ENCODE assay signal across 15 cellular contexts in the genomic region with DNA sequence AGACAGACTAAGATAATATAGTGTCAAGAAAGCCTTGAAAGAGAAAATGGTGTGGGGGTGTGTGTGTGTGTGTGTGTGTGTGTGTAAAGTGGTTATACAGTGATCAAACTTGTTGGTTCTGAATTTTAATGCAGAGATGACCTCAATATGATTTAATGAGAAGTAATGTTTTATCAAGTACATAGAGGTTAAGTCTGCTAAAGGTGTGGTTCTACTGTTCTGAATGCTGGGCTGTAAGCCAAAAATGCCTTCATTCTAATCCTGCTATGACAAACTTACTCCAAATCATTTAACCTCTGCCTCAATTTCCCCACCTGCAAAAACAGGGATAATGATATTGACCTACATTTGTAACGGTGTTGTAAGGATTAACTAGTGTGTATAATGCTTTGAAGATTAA.
DNase-seq lines count a peak whose midpoint lies in the region; TF ChIP-seq lines count a peak whose summit lies in the region.
"Had no signal": no experiment of that assay in that cellular context is flagged by ENCODE, and none has a peak within 500 bp of the region (broad histone marks: within the 10 kb centered on the region; RNA-seq: fewer than 3 reads in every experiment).

No MANE protein-coding gene starts in this region.

- no peaks in the 10 kb centered on the region for H3K36me3 ChIP-seq in neuronal stem cell (replicated peaks in 1 of 2; ENCODE audit: control insufficient read depth in 2 of 2, insufficient read depth in 2 of 2, low read length in 2 of 2)

- WGBS in neuronal stem cell (ENCODE audit: extremely low coverage in 2 of 2, insufficient read length in 2 of 2, insufficient replicate concordance in 1 of 2), 2 donors: no CpG with 5 or more reads among the region's 1 CpG

- no peak overlapping the region for H3K23ac ChIP-seq in neuronal stem cell (ENCODE audit: low read depth, low read length, poor library complexity)

- no peak overlapping the region for H4K91ac ChIP-seq in neuronal stem cell (ENCODE audit: low read depth, low read length, poor library complexity)

- no peak overlapping the region for H2BK15ac ChIP-seq in neuronal stem cell (ENCODE audit: low read length)

- no peak overlapping the region for H2BK120ac ChIP-seq in neuronal stem cell (ENCODE audit: low read depth, low read length)

- H4K8ac ChIP-seq in neuronal stem cell (ENCODE audit: low read depth, low read length): no peak overlapping the region

- H3K27ac ChIP-seq in epithelial cell of prostate (no peak overlapping the region), neuronal stem cell (replicated peaks; ENCODE audit: low read length) (no peak overlapping the region)

- no peaks in the 10 kb centered on the region for H3K27me3 ChIP-seq in neuronal stem cell (ENCODE audit: control insufficient read depth in 3 of 3, insufficient read depth in 3 of 3, low read depth in 1 of 3, low read length in 3 of 3)

- no peak overlapping the region for H3K4me3 ChIP-seq in LNCaP clone FGC (ENCODE audit: low read depth, low read length)
- no peak overlapping the region for H3K4me3 ChIP-seq in neuronal stem cell (ENCODE audit: low read length in 2 of 2)

- TF ChIP-seq CTCF in LNCaP clone FGC (IDR thresholded peaks at IDR 0.05; ENCODE audit: control insufficient read depth, extremely low read depth, insufficient read depth): no peak

- no peak overlapping the region for H2AFZ ChIP-seq in neuronal stem cell (ENCODE audit: low read length)

- no peak overlapping the region for H2BK5ac ChIP-seq in neuronal stem cell (ENCODE audit: low read length)

- no peaks in the 10 kb centered on the region for H3K79me1 ChIP-seq in neuronal stem cell (ENCODE audit: low read depth, low read length)

- H3K4me1 ChIP-seq in neuronal stem cell (ENCODE audit: control insufficient read depth in 2 of 2, insufficient read depth in 1 of 2, low read depth in 1 of 2, low read length in 2 of 2): no peaks in the 10 kb centered on the region

- no peak overlapping the region for H3K14ac ChIP-seq in neuronal stem cell (ENCODE audit: low read length)

- no peak overlapping the region for H3K4me2 ChIP-seq in neuronal stem cell (ENCODE audit: insufficient read depth, low read length, poor library complexity, severe bottlenecking)

- H3K9ac ChIP-seq in neuronal stem cell (ENCODE audit: low read depth, low read length, poor library complexity): no peak overlapping the region

- no peak overlapping the region for H3K18ac ChIP-seq in neuronal stem cell (ENCODE audit: low read length)

- H3K9me3 ChIP-seq in neuronal stem cell (replicated peaks in 1 of 2; ENCODE audit: control insufficient read depth in 2 of 2, insufficient read depth in 1 of 2, low read depth in 1 of 2, low read length in 2 of 2): no peaks in the 10 kb centered on the region

- no peak overlapping the region for H2AK5ac ChIP-seq in neuronal stem cell (ENCODE audit: low read depth, low read length)

- no peak overlapping the region for H2BK12ac ChIP-seq in neuronal stem cell (ENCODE audit: low read length)

- H3K4ac ChIP-seq in neuronal stem cell (ENCODE audit: low read length): no peak overlapping the region

- DNase-seq in LNCaP clone FGC (ENCODE audit: low read depth) (peak; percentile 0), astrocyte of the hippocampus (ENCODE audit: low read depth, low spot score) (peak; percentile 5), epithelial cell of prostate (ENCODE audit: low read depth, low spot score) (peak; percentile 14), renal cortical epithelial cell (ENCODE audit: low read depth) (peak; percentile 6), neuronal stem cell (ENCODE audit: low spot score) (no peak), activated gamma-delta T cell treated with Interleukin-2 at 50 U/mL for 16 hours (no peak), D341Med (ENCODE audit: low spot score) (no peak)
- DNase-seq: ACHN; C1 segment of cervical spinal cord; CD4-positive, alpha-beta memory T cell; DMS153; DMS79 treated with DMSO at 0.1 percent for 48 hours; EL; GOT3; H9 had no signal

Comparison
In these comparisons a context has a peak if more than half of its experiments do, and no peak if none do; other contexts are left out.
1. DNase-seq: peak in LNCaP clone FGC (single experiment), astrocyte of the hippocampus (single experiment), epithelial cell of prostate (single experiment) and renal cortical epithelial cell (single experiment); none in neuronal stem cell (single experiment), activated gamma-delta T cell treated with Interleukin-2 at 50 U/mL for 16 hours (single experiment) and D341Med (single experiment).